Comparison of ENCODE assay signal across 31 cellular contexts in the genomic region with DNA sequence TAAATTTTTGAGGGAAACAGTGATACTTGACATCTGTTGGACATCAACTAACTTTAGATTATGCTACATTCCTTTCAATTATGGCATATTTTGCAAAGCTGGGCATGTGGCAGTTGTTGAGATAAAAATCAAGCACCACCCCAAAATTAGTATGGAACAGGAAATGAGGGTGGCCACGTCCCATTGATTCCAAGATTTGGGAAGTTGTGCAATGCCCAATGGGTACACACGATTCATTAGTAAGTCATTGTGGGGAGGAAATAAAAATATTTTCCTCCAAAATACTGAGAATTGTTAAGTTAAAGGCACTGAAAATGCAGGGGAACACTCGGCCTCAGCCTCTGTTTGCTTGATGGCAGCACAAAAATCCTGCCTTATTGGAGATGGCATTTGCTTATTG. TPM values are rescaled to one million over a fixed set of nuclear protein-coding genes. Genes with fewer than 3 reads are reported as not detected.
"Had no signal": no experiment of that assay in that cellular context is flagged by ENCODE, and none has a peak within 500 bp of the region (broad histone marks: within the 10 kb centered on the region; RNA-seq: fewer than 3 reads in every experiment).

No MANE protein-coding gene starts in this region.

- H3K4me1 ChIP-seq: left lung, lower lobe of right lung, pancreas, prostate gland, sigmoid colon, spleen, suprapubic skin, tibial artery, upper lobe of right lung had no signal

- DNase-seq: immature natural killer cell; kidney; left colon; left lung; lower lobe of right lung; mammary epithelial cell; mesenchymal stem cell; naive thymus-derived CD8-positive, alpha-beta T cell; nucleus accumbens; pancreas; posterior cingulate gyrus; retina; right cardiac atrium; sigmoid colon; small intestine; spleen; stimulated activated CD4-positive, alpha-beta T cell treated with anti-CD3 and anti-CD28 coated beads, Interleukin-4, amount 100 ng/mL, for 24 hours; stimulated activated naive CD4-positive, alpha-beta T cell; tibial artery; upper lobe of right lung had no signal

- H3K27ac ChIP-seq: left lung, lower lobe of right lung, pancreas, prostate gland, sigmoid colon, spleen, suprapubic skin, thoracic aorta, tibial artery, upper lobe of right lung had no signal

- H3K4me3 ChIP-seq: left lung, lower lobe of right lung, pancreas, prostate gland, sigmoid colon, spleen, suprapubic skin, thoracic aorta, tibial artery, upper lobe of right lung had no signal

- H3K27me3 ChIP-seq: pancreas, sigmoid colon had no signal

- H3K27ac Mint-ChIP-seq: immature natural killer cell; naive thymus-derived CD8-positive, alpha-beta T cell; nephron; stimulated activated effector memory CD8-positive, alpha-beta T cell treated with anti-CD3 and anti-CD28 coated beads, Interleukin-12 subunit alpha, Interleukin-12 subunit beta, amount 100 ng/mL, for 72 hours; stimulated activated naive CD8-positive, alpha-beta T cell treated with anti-CD3 and anti-CD28 coated beads, Interleukin-15, Interleukin-2, amounts not matched to agents 100 ng/mL and 50 ng/mL, for 24 hours had no signal

- ATAC-seq: left colon; left lung; lower lobe of right lung; naive thymus-derived CD8-positive, alpha-beta T cell; pancreas; right cardiac atrium; stimulated activated effector memory CD8-positive, alpha-beta T cell treated with anti-CD3 and anti-CD28 coated beads, Interleukin-12 subunit alpha, Interleukin-12 subunit beta, amount 100 ng/mL, for 72 hours; upper lobe of right lung had no signal

- H3K9me3 ChIP-seq: left lung, lower lobe of right lung, pancreas, prostate gland, sigmoid colon, spleen, suprapubic skin, thoracic aorta, tibial artery, upper lobe of right lung had no signal

- H3K36me3 Mint-ChIP-seq: naive thymus-derived CD8-positive, alpha-beta T cell; stimulated activated effector memory CD8-positive, alpha-beta T cell treated with anti-CD3 and anti-CD28 coated beads, Interleukin-12 subunit alpha, Interleukin-12 subunit beta, amount 100 ng/mL, for 72 hours had no signal

- H3K36me3 ChIP-seq: left lung, lower lobe of right lung, pancreas, prostate gland, sigmoid colon, spleen, suprapubic skin, thoracic aorta, tibial artery, upper lobe of right lung had no signal

- H3K4me3 Mint-ChIP-seq: immature natural killer cell; naive thymus-derived CD8-positive, alpha-beta T cell; nephron; neural crest cell; stimulated activated effector memory CD8-positive, alpha-beta T cell treated with anti-CD3 and anti-CD28 coated beads, Interleukin-12 subunit alpha, Interleukin-12 subunit beta, amount 100 ng/mL, for 72 hours; stimulated activated naive CD8-positive, alpha-beta T cell treated with anti-CD3 and anti-CD28 coated beads, Interleukin-15, Interleukin-2, amounts not matched to agents 100 ng/mL and 50 ng/mL, for 24 hours had no signal

- H3K4me1 Mint-ChIP-seq: immature natural killer cell; stimulated activated effector memory CD8-positive, alpha-beta T cell treated with anti-CD3 and anti-CD28 coated beads, Interleukin-12 subunit alpha, Interleukin-12 subunit beta, amount 100 ng/mL, for 72 hours had no signal

- H3K9me3 Mint-ChIP-seq: immature natural killer cell; naive thymus-derived CD8-positive, alpha-beta T cell; nephron; neural crest cell; stimulated activated effector memory CD8-positive, alpha-beta T cell treated with anti-CD3 and anti-CD28 coated beads, Interleukin-12 subunit alpha, Interleukin-12 subunit beta, amount 100 ng/mL, for 72 hours; stimulated activated naive CD8-positive, alpha-beta T cell treated with anti-CD3 and anti-CD28 coated beads, Interleukin-15, Interleukin-2, amounts not matched to agents 100 ng/mL and 50 ng/mL, for 24 hours had no signal

RNA-seq across cellular contexts. Expression of gene ERICH6B, which starts 7.6 kb away (rescaled TPM):
- total RNA-seq: kidney; left colon; left lung; liver; lower lobe of right lung; mammary epithelial cell; mucosa of gallbladder; naive thymus-derived CD8-positive, alpha-beta T cell; neural crest cell; osteoblast; pancreas; prostate gland; right cardiac atrium; sigmoid colon; spleen; subcutaneous adipose tissue; suprapubic skin; thoracic aorta; upper lobe of right lung had no signal
- polyA plus RNA-seq: mammary epithelial cell; naive thymus-derived CD8-positive, alpha-beta T cell; pancreas; right cardiac atrium; sigmoid colon; small intestine; spleen had no signal
